In the genomic region with DNA sequence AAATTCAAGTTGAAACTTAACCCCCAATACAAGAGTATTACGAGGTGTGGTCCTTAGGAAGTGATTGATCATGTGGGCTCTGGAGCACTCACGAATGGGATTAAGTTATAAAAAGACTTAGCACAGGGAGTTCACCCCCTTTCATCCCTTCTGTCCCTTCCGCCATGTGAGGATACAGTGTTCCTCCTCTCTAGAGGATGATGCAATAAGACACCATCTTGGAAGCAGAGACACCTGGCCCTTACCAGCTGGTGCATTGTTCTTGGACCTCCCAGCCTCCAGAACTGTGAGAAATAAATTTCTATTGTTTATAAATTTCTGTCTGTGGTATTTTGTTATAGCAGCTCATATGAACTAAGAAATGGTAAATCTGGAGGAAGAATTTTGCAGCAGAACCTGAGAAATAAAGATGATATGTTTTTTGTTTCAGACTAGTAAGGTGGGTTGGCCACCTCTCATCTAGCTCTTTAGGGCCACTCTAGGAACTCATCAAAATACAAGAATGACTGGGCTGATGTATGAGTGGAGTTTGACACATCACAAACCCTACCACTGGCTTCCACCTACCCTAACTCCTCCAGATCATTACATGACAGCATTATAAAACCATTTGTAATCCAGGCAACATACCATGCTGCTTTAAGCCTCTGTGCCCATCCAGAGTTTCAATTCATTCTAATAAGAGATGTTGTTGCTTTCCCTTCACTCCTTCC, we compare ENCODE assay signal across 1 cellular context.
A peak's percentile ranks its signal among the peaks of the same experiment; 100 is the strongest.
TF ChIP-seq lines count a peak whose summit lies in the region.

No MANE protein-coding gene starts in this region.

TF ChIP-seq in H1, 55 proteins besides CTCF, POLR2A, EP300 and RAD21:
- TF ChIP-seq CEBPB (IDR thresholded peaks at IDR 0.05; ENCODE audit: low read depth, low read length) = peak; percentile 52; the same call in 1 of the 2 replicates
- no peak for TF ChIP-seq YY1 (IDR thresholded peaks at IDR 0.05; ENCODE audit: low read depth, low read length)
- no peak for TF ChIP-seq RNF2 (IDR thresholded peaks at IDR 0.05; ENCODE audit: borderline replicate concordance, low read depth, low read length, missing control alignments, poor library complexity, severe bottlenecking)
- TF ChIP-seq TAF7 (optimal IDR thresholded peaks at IDR 0.05; ENCODE audit: borderline replicate concordance, low read depth, low read length) = no peak
